ENCODE assay signal across 8 cellular contexts in the genomic region with DNA sequence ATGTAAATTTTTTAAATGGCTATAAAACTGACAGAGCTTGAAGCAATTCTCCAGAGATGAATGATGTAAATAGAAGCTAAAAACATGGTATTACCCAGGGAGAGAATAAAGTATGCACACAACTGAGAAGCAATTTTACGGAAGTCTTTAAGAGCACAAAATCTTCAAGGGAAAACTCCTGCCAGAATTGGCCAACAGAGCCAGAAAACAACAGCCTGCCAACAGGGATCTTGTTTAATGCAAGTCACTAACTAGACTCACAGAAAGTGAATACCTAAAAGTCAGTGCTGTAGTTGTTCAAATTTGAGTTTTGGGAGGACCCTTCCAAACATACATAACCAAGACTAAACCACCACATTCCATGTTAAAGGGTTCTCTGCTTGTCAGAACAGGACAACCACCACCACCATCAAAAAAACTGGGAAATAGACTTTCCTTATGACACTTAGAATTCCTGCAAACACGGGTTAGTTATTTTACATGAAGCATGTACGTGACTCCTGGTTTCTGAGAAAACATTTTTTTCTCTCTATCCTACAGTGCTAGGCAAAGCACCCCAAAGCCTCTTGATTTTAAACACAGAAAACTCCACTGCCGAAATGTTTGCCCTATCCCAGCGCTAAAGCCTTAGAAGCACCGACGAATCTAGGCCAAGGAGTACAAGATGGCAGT. TPM values are rescaled to one million over a fixed set of nuclear protein-coding genes. Genes with fewer than 3 reads are reported as not detected.
DNase-seq lines count a peak whose midpoint lies in the region; FAIRE-seq and TF ChIP-seq lines count a peak whose summit lies in the region.

No MANE protein-coding gene starts in this region.

- H3K27ac ChIP-seq in subcutaneous abdominal adipose tissue (ENCODE audit: low read depth, low read length) = peak overlapping the region; percentile 87

- H3K9me3 ChIP-seq in adipocyte (ENCODE audit: control insufficient read depth, low read length) = no peaks in the 10 kb centered on the region
- H3K9me3 ChIP-seq in subcutaneous abdominal adipose tissue (ENCODE audit: control insufficient read depth in 5 of 5, low read length in 5 of 5) = no peaks in the 10 kb centered on the region

- peak overlapping the region; percentile 95 for H3K4me3 ChIP-seq in adipocyte (ENCODE audit: low read length)
- H3K4me3 ChIP-seq in subcutaneous abdominal adipose tissue (ENCODE audit: low read depth in 1 of 5, low read length in 5 of 5) = peak overlapping the region; percentile 92 to 97 (median 94)

- H3K27me3 ChIP-seq in adipocyte (replicated peaks; ENCODE audit: control insufficient read depth, insufficient read depth, low read length) = no peaks in the 10 kb centered on the region
- no peaks in the 10 kb centered on the region for H3K27me3 ChIP-seq in subcutaneous abdominal adipose tissue (ENCODE audit: control insufficient read depth in 5 of 5, insufficient read depth in 4 of 5, low read length in 5 of 5)

- DNase-seq in AML-193 (lab: John Stamatoyannopoulos, UW) = peak; percentile 49 to 63
- DNase-seq in HT-29 (ENCODE audit: low spot score) = peak; percentile 43
- peak; percentile 65 for DNase-seq in adipocyte (ENCODE audit: low read depth)
- no peak for DNase-seq in cerebellar cortex (ENCODE audit: low spot score)
- DNase-seq in activated CD4-positive, alpha-beta T cell treated with anti-CD3 and anti-CD28 coated beads, Interleukin-2, amount 50 U/mL, for 48 hours = no peak
- DNase-seq in GM10266 (ENCODE audit: extremely low spot score) = no peak

- peak; percentile 49 for FAIRE-seq in islet of Langerhans (lab: Jason Lieb, UNC)

- H3K9ac ChIP-seq in adipocyte (ENCODE audit: low read length) = peak overlapping the region; percentile 96
- H3K9ac ChIP-seq in subcutaneous abdominal adipose tissue (ENCODE audit: low read length in 5 of 5) = peak overlapping the region; percentile 91 to 97 (median 95)

- no peak for TF ChIP-seq CTCF in GM10266 (IDR thresholded peaks at IDR 0.05; ENCODE audit: control insufficient read depth, insufficient read depth, low read depth, missing control alignments)

- no peaks in the 10 kb centered on the region for H3K36me3 ChIP-seq in adipocyte (ENCODE audit: control insufficient read depth, insufficient read depth, low read length, severe bottlenecking)
- no peaks in the 10 kb centered on the region for H3K36me3 ChIP-seq in subcutaneous abdominal adipose tissue (ENCODE audit: control insufficient read depth in 5 of 5, insufficient read depth in 5 of 5, low read length in 5 of 5)

- peaks cover 47% of the 10 kb centered on the region for H3K4me1 ChIP-seq in adipocyte (ENCODE audit: control insufficient read depth, insufficient read depth, low read length)
- peaks cover 0 to 58% (median 57%) of the 10 kb centered on the region in 5 donors for H3K4me1 ChIP-seq in subcutaneous abdominal adipose tissue (ENCODE audit: control insufficient read depth in 5 of 5, insufficient read depth in 5 of 5, low read length in 5 of 5)

RNA-seq across cellular contexts. Expression of gene EPS15, which starts 1.6 kb away (rescaled TPM):
- total RNA-seq in HT-29 (2014; rRNA removed; shearing (Covaris generic)) = 7.6 and 9.4 TPM in 2 replicates

Comparison
In these comparisons a context has a peak if more than half of its experiments do, and no peak if none do; other contexts are left out.
1. DNase-seq: peak in AML-193 (2 of 2), HT-29 (single experiment) and adipocyte (single experiment); none in cerebellar cortex (single experiment), activated CD4-positive, alpha-beta T cell treated with anti-CD3 and anti-CD28 coated beads, Interleukin-2, amount 50 U/mL, for 48 hours (0 of 2) and GM10266 (single experiment).